Comparison of ENCODE assay signal across 1 cellular context in the genomic region with DNA sequence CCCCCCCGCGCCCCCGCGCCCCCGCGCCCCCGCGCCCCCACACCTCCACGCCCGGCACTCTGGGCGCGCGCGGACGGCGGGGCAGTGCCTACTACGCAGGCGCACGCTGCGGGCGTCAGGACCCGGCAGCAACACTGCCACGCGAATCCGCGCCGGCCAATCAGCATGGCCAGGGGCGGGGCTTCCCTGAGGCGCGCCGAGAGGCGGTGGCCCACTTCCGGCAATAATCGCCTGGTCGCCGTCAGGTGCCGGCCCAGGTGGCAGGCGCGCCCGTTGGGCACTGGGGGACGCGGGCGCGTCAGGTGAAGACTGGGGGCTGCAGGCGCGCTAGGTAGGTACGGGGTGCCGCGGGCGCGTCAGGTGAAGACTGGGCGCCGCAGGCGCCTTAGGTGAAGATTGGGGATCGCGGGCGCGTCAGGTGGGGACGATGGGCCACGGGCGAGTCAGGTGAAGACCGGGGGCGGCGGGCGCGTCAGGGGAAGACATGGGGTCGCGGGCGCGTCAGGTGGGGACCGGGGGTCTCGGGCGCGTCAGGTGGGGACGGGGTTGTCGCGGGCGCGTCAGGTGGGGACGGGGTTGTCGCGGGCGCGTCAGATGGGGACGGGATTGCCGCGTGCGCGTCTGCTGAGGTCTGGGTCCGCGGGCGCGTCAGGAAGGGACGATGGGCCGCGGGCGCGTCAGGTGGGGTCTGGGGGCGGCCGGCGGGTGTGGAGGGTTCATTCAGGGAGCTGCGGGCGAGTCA.
A peak's percentile ranks its signal among the peaks of the same experiment; 100 is the strongest.
TF ChIP-seq lines count a peak whose summit lies in the region.

No MANE protein-coding gene starts in this region.

TF ChIP-seq in GM12878, 131 proteins besides CTCF, POLR2A, EP300 and RAD21 (continued from another document and continues in another):
- TF ChIP-seq, protein P1, sequence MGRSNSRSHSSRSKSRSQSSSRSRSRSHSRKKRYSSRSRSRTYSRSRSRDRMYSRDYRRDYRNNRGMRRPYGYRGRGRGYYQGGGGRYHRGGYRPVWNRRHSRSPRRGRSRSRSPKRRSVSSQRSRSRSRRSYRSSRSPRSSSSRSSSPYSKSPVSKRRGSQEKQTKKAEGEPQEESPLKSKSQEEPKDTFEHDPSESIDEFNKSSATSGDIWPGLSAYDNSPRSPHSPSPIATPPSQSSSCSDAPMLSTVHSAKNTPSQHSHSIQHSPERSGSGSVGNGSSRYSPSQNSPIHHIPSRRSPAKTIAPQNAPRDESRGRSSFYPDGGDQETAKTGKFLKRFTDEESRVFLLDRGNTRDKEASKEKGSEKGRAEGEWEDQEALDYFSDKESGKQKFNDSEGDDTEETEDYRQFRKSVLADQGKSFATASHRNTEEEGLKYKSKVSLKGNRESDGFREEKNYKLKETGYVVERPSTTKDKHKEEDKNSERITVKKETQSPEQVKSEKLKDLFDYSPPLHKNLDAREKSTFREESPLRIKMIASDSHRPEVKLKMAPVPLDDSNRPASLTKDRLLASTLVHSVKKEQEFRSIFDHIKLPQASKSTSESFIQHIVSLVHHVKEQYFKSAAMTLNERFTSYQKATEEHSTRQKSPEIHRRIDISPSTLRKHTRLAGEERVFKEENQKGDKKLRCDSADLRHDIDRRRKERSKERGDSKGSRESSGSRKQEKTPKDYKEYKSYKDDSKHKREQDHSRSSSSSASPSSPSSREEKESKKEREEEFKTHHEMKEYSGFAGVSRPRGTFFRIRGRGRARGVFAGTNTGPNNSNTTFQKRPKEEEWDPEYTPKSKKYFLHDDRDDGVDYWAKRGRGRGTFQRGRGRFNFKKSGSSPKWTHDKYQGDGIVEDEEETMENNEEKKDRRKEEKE (IDR thresholded peaks at IDR 0.05) = no peak
- no peak for TF ChIP-seq ZNF384 (IDR thresholded peaks at IDR 0.05; ENCODE audit: borderline replicate concordance, low read depth, low read length)
- TF ChIP-seq GATAD2B (conservative IDR thresholded peaks at IDR 0.05; ENCODE audit: low read depth) = peak; percentile 58; the same call in 1 of the 2 replicates
- TF ChIP-seq YY1 (IDR thresholded peaks at IDR 0.05; ENCODE audit: low read depth, low read length) = no peak
- TF ChIP-seq RELA (IDR thresholded peaks at IDR 0.05; ENCODE audit: borderline replicate concordance, partially characterized antibody) = no peak
- TF ChIP-seq, protein P2, sequence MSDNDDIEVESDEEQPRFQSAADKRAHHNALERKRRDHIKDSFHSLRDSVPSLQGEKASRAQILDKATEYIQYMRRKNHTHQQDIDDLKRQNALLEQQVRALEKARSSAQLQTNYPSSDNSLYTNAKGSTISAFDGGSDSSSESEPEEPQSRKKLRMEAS (IDR thresholded peaks at IDR 0.05; ENCODE audit: low read depth, low read length) = peak; percentile 79
- no peak; the same call in 1 of the 2 replicates for TF ChIP-seq HCFC1 (IDR thresholded peaks at IDR 0.05; ENCODE audit: low read length)
- TF ChIP-seq TARDBP (IDR thresholded peaks at IDR 0.05; ENCODE audit: borderline replicate concordance) = no peak
- no peak for TF ChIP-seq NFXL1 (IDR thresholded peaks at IDR 0.05; ENCODE audit: borderline replicate concordance)
- no peak for TF ChIP-seq NBN (IDR thresholded peaks at IDR 0.05)
- no peak for TF ChIP-seq CBX5 (IDR thresholded peaks at IDR 0.05; ENCODE audit: low read depth)
- no peak for TF ChIP-seq ZNF207 (IDR thresholded peaks at IDR 0.05; ENCODE audit: borderline replicate concordance)
- TF ChIP-seq, protein P3, sequence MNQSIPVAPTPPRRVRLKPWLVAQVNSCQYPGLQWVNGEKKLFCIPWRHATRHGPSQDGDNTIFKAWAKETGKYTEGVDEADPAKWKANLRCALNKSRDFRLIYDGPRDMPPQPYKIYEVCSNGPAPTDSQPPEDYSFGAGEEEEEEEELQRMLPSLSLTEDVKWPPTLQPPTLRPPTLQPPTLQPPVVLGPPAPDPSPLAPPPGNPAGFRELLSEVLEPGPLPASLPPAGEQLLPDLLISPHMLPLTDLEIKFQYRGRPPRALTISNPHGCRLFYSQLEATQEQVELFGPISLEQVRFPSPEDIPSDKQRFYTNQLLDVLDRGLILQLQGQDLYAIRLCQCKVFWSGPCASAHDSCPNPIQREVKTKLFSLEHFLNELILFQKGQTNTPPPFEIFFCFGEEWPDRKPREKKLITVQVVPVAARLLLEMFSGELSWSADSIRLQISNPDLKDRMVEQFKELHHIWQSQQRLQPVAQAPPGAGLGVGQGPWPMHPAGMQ (IDR thresholded peaks at IDR 0.05; ENCODE audit: borderline replicate concordance) = no peak
- TF ChIP-seq CREB1 (IDR thresholded peaks at IDR 0.05; ENCODE audit: low read depth) = peak; percentile 75
- no peak for TF ChIP-seq MTA2 (IDR thresholded peaks at IDR 0.05; ENCODE audit: low read depth)
- TF ChIP-seq, protein P4, sequence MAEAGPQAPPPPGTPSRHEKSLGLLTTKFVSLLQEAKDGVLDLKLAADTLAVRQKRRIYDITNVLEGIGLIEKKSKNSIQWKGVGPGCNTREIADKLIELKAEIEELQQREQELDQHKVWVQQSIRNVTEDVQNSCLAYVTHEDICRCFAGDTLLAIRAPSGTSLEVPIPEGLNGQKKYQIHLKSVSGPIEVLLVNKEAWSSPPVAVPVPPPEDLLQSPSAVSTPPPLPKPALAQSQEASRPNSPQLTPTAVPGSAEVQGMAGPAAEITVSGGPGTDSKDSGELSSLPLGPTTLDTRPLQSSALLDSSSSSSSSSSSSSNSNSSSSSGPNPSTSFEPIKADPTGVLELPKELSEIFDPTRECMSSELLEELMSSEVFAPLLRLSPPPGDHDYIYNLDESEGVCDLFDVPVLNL (IDR thresholded peaks at IDR 0.05; ENCODE audit: low read depth, low read length) = no peak
- TF ChIP-seq DPF2 (IDR thresholded peaks at IDR 0.05) = no peak
- no peak for TF ChIP-seq NR2C2 (IDR thresholded peaks at IDR 0.05; ENCODE audit: borderline replicate concordance, control insufficient read depth, insufficient read length, low read depth)
- TF ChIP-seq, protein P5, sequence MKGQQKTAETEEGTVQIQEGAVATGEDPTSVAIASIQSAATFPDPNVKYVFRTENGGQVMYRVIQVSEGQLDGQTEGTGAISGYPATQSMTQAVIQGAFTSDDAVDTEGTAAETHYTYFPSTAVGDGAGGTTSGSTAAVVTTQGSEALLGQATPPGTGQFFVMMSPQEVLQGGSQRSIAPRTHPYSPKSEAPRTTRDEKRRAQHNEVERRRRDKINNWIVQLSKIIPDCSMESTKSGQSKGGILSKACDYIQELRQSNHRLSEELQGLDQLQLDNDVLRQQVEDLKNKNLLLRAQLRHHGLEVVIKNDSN (IDR thresholded peaks at IDR 0.05; ENCODE audit: borderline replicate concordance, extremely low read length, insufficient read depth, low read depth, low read length) = peak; percentile 41
- no peak for TF ChIP-seq ASH2L (IDR thresholded peaks at IDR 0.05; ENCODE audit: borderline replicate concordance, low read depth)
- no peak for TF ChIP-seq RCOR1 (conservative IDR thresholded peaks at IDR 0.05; ENCODE audit: low read depth, low read length)
- TF ChIP-seq POLR2AphosphoS2 (IDR thresholded peaks at IDR 0.05; ENCODE audit: low read depth, low read length) = no peak
- TF ChIP-seq, protein P6, sequence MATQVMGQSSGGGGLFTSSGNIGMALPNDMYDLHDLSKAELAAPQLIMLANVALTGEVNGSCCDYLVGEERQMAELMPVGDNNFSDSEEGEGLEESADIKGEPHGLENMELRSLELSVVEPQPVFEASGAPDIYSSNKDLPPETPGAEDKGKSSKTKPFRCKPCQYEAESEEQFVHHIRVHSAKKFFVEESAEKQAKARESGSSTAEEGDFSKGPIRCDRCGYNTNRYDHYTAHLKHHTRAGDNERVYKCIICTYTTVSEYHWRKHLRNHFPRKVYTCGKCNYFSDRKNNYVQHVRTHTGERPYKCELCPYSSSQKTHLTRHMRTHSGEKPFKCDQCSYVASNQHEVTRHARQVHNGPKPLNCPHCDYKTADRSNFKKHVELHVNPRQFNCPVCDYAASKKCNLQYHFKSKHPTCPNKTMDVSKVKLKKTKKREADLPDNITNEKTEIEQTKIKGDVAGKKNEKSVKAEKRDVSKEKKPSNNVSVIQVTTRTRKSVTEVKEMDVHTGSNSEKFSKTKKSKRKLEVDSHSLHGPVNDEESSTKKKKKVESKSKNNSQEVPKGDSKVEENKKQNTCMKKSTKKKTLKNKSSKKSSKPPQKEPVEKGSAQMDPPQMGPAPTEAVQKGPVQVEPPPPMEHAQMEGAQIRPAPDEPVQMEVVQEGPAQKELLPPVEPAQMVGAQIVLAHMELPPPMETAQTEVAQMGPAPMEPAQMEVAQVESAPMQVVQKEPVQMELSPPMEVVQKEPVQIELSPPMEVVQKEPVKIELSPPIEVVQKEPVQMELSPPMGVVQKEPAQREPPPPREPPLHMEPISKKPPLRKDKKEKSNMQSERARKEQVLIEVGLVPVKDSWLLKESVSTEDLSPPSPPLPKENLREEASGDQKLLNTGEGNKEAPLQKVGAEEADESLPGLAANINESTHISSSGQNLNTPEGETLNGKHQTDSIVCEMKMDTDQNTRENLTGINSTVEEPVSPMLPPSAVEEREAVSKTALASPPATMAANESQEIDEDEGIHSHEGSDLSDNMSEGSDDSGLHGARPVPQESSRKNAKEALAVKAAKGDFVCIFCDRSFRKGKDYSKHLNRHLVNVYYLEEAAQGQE (IDR thresholded peaks at IDR 0.05; ENCODE audit: low read depth, low read length) = no peak
- TF ChIP-seq MEF2A (IDR thresholded peaks at IDR 0.05; ENCODE audit: insufficient read depth, low read depth, low read length) = no peak
- TF ChIP-seq, protein P7, sequence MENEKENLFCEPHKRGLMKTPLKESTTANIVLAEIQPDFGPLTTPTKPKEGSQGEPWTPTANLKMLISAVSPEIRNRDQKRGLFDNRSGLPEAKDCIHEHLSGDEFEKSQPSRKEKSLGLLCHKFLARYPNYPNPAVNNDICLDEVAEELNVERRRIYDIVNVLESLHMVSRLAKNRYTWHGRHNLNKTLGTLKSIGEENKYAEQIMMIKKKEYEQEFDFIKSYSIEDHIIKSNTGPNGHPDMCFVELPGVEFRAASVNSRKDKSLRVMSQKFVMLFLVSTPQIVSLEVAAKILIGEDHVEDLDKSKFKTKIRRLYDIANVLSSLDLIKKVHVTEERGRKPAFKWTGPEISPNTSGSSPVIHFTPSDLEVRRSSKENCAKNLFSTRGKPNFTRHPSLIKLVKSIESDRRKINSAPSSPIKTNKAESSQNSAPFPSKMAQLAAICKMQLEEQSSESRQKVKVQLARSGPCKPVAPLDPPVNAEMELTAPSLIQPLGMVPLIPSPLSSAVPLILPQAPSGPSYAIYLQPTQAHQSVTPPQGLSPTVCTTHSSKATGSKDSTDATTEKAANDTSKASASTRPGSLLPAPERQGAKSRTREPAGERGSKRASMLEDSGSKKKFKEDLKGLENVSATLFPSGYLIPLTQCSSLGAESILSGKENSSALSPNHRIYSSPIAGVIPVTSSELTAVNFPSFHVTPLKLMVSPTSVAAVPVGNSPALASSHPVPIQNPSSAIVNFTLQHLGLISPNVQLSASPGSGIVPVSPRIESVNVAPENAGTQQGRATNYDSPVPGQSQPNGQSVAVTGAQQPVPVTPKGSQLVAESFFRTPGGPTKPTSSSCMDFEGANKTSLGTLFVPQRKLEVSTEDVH (IDR thresholded peaks at IDR 0.05; ENCODE audit: low read depth, partially characterized antibody) = no peak
- TF ChIP-seq, protein P8, sequence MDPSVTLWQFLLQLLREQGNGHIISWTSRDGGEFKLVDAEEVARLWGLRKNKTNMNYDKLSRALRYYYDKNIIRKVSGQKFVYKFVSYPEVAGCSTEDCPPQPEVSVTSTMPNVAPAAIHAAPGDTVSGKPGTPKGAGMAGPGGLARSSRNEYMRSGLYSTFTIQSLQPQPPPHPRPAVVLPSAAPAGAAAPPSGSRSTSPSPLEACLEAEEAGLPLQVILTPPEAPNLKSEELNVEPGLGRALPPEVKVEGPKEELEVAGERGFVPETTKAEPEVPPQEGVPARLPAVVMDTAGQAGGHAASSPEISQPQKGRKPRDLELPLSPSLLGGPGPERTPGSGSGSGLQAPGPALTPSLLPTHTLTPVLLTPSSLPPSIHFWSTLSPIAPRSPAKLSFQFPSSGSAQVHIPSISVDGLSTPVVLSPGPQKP (IDR thresholded peaks at IDR 0.05; ENCODE audit: low read depth, low read length) = peak; percentile 37; the same call in 1 of the 2 replicates
- TF ChIP-seq, protein P9, sequence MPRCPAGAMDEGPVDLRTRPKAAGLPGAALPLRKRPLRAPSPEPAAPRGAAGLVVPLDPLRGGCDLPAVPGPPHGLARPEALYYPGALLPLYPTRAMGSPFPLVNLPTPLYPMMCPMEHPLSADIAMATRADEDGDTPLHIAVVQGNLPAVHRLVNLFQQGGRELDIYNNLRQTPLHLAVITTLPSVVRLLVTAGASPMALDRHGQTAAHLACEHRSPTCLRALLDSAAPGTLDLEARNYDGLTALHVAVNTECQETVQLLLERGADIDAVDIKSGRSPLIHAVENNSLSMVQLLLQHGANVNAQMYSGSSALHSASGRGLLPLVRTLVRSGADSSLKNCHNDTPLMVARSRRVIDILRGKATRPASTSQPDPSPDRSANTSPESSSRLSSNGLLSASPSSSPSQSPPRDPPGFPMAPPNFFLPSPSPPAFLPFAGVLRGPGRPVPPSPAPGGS (IDR thresholded peaks at IDR 0.05; ENCODE audit: borderline replicate concordance, insufficient read depth, low read depth, low read length, poor library complexity, severe bottlenecking) = no peak
- no peak for TF ChIP-seq RBBP5 (conservative IDR thresholded peaks at IDR 0.05)
- no peak for TF ChIP-seq TBL1XR1 (IDR thresholded peaks at IDR 0.05; ENCODE audit: low read depth, low read length)
- no peak for TF ChIP-seq ZNF24 (IDR thresholded peaks at IDR 0.05)
- no peak for TF ChIP-seq YBX1 (IDR thresholded peaks at IDR 0.05)
- TF ChIP-seq, protein P10, sequence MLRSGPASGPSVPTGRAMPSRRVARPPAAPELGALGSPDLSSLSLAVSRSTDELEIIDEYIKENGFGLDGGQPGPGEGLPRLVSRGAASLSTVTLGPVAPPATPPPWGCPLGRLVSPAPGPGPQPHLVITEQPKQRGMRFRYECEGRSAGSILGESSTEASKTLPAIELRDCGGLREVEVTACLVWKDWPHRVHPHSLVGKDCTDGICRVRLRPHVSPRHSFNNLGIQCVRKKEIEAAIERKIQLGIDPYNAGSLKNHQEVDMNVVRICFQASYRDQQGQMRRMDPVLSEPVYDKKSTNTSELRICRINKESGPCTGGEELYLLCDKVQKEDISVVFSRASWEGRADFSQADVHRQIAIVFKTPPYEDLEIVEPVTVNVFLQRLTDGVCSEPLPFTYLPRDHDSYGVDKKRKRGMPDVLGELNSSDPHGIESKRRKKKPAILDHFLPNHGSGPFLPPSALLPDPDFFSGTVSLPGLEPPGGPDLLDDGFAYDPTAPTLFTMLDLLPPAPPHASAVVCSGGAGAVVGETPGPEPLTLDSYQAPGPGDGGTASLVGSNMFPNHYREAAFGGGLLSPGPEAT (IDR thresholded peaks at IDR 0.05; ENCODE audit: low read depth) = 0 out of 2 replicates have a peak, but pooled peaks have one; percentile 28
- TF ChIP-seq NR2C1 (IDR thresholded peaks at IDR 0.05) = no peak
- TF ChIP-seq SIN3A (IDR thresholded peaks at IDR 0.05; ENCODE audit: low read depth, low read length) = peak; percentile 94
- TF ChIP-seq, protein P11, sequence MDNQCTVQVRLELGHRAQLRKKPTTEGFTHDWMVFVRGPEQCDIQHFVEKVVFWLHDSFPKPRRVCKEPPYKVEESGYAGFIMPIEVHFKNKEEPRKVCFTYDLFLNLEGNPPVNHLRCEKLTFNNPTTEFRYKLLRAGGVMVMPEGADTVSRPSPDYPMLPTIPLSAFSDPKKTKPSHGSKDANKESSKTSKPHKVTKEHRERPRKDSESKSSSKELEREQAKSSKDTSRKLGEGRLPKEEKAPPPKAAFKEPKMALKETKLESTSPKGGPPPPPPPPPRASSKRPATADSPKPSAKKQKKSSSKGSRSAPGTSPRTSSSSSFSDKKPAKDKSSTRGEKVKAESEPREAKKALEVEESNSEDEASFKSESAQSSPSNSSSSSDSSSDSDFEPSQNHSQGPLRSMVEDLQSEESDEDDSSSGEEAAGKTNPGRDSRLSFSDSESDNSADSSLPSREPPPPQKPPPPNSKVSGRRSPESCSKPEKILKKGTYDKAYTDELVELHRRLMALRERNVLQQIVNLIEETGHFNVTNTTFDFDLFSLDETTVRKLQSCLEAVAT (IDR thresholded peaks at IDR 0.05) = no peak
